Comparison of ENCODE assay signal across 1 cellular context in genomic region chr11:102476069-102476468, GRCh38.
TF ChIP-seq lines count a peak whose summit lies in the region.

No MANE protein-coding gene starts in this region.

TF ChIP-seq in GM12878, 131 proteins besides CTCF, POLR2A, EP300 and RAD21:
- TF ChIP-seq EED (IDR thresholded peaks at IDR 0.05; ENCODE audit: low read depth) (no peak), CHD2 (IDR thresholded peaks at IDR 0.05; ENCODE audit: borderline replicate concordance, low read depth, low read length) (no peak), SUZ12 (IDR thresholded peaks at IDR 0.05; ENCODE audit: unreplicated experiment) (no peak), RCOR1 (conservative IDR thresholded peaks at IDR 0.05; ENCODE audit: low read depth, low read length) (no peak), KAT2A (conservative IDR thresholded peaks at IDR 0.05; ENCODE audit: control insufficient read depth, low read depth, low read length) (no peak), TBL1XR1 (IDR thresholded peaks at IDR 0.05; ENCODE audit: low read depth, low read length) (no peak), JUNB (IDR thresholded peaks at IDR 0.05) (no peak), GATAD2B (conservative IDR thresholded peaks at IDR 0.05; ENCODE audit: low read depth) (no peak), CEBPB (IDR thresholded peaks at IDR 0.05; ENCODE audit: borderline replicate concordance in 1 of 2, low read depth in 2 of 2, low read length in 2 of 2) (no peak), SMAD1 (IDR thresholded peaks at IDR 0.05; ENCODE audit: low read depth, partially characterized antibody) (no peak), HDAC2 (IDR thresholded peaks at IDR 0.05) (no peak), NFXL1 (IDR thresholded peaks at IDR 0.05; ENCODE audit: borderline replicate concordance) (no peak), ETV6 (conservative IDR thresholded peaks at IDR 0.05 in 1 of 2, IDR thresholded peaks at IDR 0.05 in 1 of 2; ENCODE audit: borderline replicate concordance in 1 of 2, low read depth in 1 of 2) (no peak), BHLHE40 (IDR thresholded peaks at IDR 0.05; ENCODE audit: borderline replicate concordance in 1 of 2, low read depth in 2 of 2, low read length in 1 of 2) (no peak)
